ENCODE assay signal across 12 cellular contexts in genomic region chr14:24313912-24314311, GRCh38. TPM values are rescaled to one million over a fixed set of nuclear protein-coding genes. Genes with fewer than 3 reads are reported as not detected.
DNase-seq lines count a peak whose midpoint lies in the region; TF ChIP-seq lines count a peak whose summit lies in the region.
"Had no signal": no experiment of that assay in that cellular context is flagged by ENCODE, and none has a peak within 500 bp of the region (broad histone marks: within the 10 kb centered on the region; RNA-seq: fewer than 3 reads in every experiment).

No MANE protein-coding gene starts in this region.

- H2BK12ac ChIP-seq in trophoblast cell (ENCODE audit: low read length), result no peak overlapping the region

- H3K27me3 Mint-ChIP-seq in activated naive CD4-positive, alpha-beta T cell treated with anti-CD3 and anti-CD28 coated beads, Interleukin-2, amount 50 U/mL, for 24 hours, result no peaks in the 10 kb centered on the region
- H3K27me3 Mint-ChIP-seq in activated naive CD4-positive, alpha-beta T cell treated with anti-CD3 and anti-CD28 coated beads for 36 hours (ENCODE audit: low read depth), result no peaks in the 10 kb centered on the region

- no peaks in the 10 kb centered on the region for H3K9me3 Mint-ChIP-seq in activated naive CD4-positive, alpha-beta T cell treated with anti-CD3 and anti-CD28 coated beads, Interleukin-2, amount 50 U/mL, for 24 hours
- no peaks in the 10 kb centered on the region for H3K9me3 Mint-ChIP-seq in activated naive CD4-positive, alpha-beta T cell treated with anti-CD3 and anti-CD28 coated beads for 36 hours
- H3K9me3 Mint-ChIP-seq: nephron progenitor cell had no signal

- H4K91ac ChIP-seq in trophoblast cell (ENCODE audit: low read depth, low read length), result no peak overlapping the region

- H3K4me3 ChIP-seq in Peyer's patch (no peak overlapping the region), esophagus (ENCODE audit: low read depth in 1 of 2, low read length in 2 of 2) (no peak overlapping the region), suprapubic skin (no peak overlapping the region), trophoblast cell (ENCODE audit: low read depth, low read length) (no peak overlapping the region)

- H2AFZ ChIP-seq in trophoblast cell (ENCODE audit: insufficient read depth, low read length, poor library complexity), result no peak overlapping the region

- no peak overlapping the region for H3K4ac ChIP-seq in trophoblast cell (ENCODE audit: low read depth, low read length)

- WGBS in esophagus, 2 donors, result 87% methylated on average over 2 of the region's 2 CpGs
- WGBS in suprapubic skin, result 83% methylated on average over 1 of the region's 2 CpGs
- no CpG with 5 or more reads among the region's 2 CpGs for WGBS in trophoblast cell (ENCODE audit: extremely low coverage, insufficient coverage, insufficient read length)

- no peak overlapping the region for H3K4me2 ChIP-seq in trophoblast cell (ENCODE audit: low read length)

- H3K36me3 ChIP-seq in Peyer's patch (no peaks in the 10 kb centered on the region), esophagus (ENCODE audit: control insufficient read depth in 2 of 2, insufficient read depth in 2 of 2, low read length in 1 of 2) (no peaks in the 10 kb centered on the region), suprapubic skin (no peaks in the 10 kb centered on the region), trophoblast cell (ENCODE audit: control insufficient read depth in 1 of 2, insufficient read depth in 2 of 2, low read length in 2 of 2) (peaks cover 20 to 21% of the 10 kb centered on the region in 2 experiments)

- H3K23ac ChIP-seq in trophoblast cell (ENCODE audit: low read length), result no peak overlapping the region

- TF ChIP-seq POLR2A in Peyer's patch (IDR thresholded peaks at IDR 0.05) (no peak), suprapubic skin (IDR thresholded peaks at IDR 0.05) (no peak)

- in situ Hi-C loops in GM13976 (cut with MboI; ENCODE audit: low sequenced_read_pairs, unreplicated experiment), result no loop called here

- no peak overlapping the region for H2AK5ac ChIP-seq in trophoblast cell (ENCODE audit: low read length)

- peak overlapping the region; percentile 56 for H3K27ac Mint-ChIP-seq in activated naive CD4-positive, alpha-beta T cell treated with anti-CD3 and anti-CD28 coated beads, Interleukin-2, amount 50 U/mL, for 24 hours
- no peak overlapping the region for H3K27ac Mint-ChIP-seq in activated naive CD4-positive, alpha-beta T cell treated with anti-CD3 and anti-CD28 coated beads for 36 hours
- H3K27ac Mint-ChIP-seq: nephron progenitor cell had no signal

- peaks cover 70% of the 10 kb centered on the region for H3K4me1 Mint-ChIP-seq in activated naive CD4-positive, alpha-beta T cell treated with anti-CD3 and anti-CD28 coated beads, Interleukin-2, amount 50 U/mL, for 24 hours
- peaks cover 69% of the 10 kb centered on the region for H3K4me1 Mint-ChIP-seq in activated naive CD4-positive, alpha-beta T cell treated with anti-CD3 and anti-CD28 coated beads for 36 hours (ENCODE audit: low read depth)

- no peaks in the 10 kb centered on the region for H3K79me1 ChIP-seq in trophoblast cell (ENCODE audit: low read length)

- H3K79me2 ChIP-seq in trophoblast cell (ENCODE audit: control insufficient read depth, insufficient read depth, low read length, poor library complexity), result no peaks in the 10 kb centered on the region

- H3K4me1 ChIP-seq in Peyer's patch (peaks cover 8 to 65% (median 27%) of the 10 kb centered on the region in 4 donors), esophagus (ENCODE audit: control insufficient read depth in 2 of 2, insufficient read depth in 2 of 2, low read length in 1 of 2) (peaks cover 13 to 57% of the 10 kb centered on the region in 2 donors), suprapubic skin (peaks cover 83% of the 10 kb centered on the region), trophoblast cell (ENCODE audit: control insufficient read depth in 1 of 2, insufficient read depth in 2 of 2, low read length in 2 of 2) (no peaks in the 10 kb centered on the region)

- H3K18ac ChIP-seq in trophoblast cell (ENCODE audit: low read length), result no peak overlapping the region

- TF ChIP-seq CTCF in Peyer's patch (IDR thresholded peaks at IDR 0.05), result no peak
- no peak for TF ChIP-seq CTCF in suprapubic skin (IDR thresholded peaks at IDR 0.05)
- no peak for TF ChIP-seq CTCF in GM13976 (IDR thresholded peaks at IDR 0.05; ENCODE audit: borderline replicate concordance, control extremely low read depth, extremely low read depth, insufficient read depth, missing control alignments)

- no peak overlapping the region for H4K12ac ChIP-seq in trophoblast cell (ENCODE audit: low read depth, low read length)

- H3K27me3 ChIP-seq in Peyer's patch (no peaks in the 10 kb centered on the region), esophagus (ENCODE audit: control insufficient read depth in 1 of 2, insufficient read depth in 2 of 2, low read length in 2 of 2) (no peaks in the 10 kb centered on the region), suprapubic skin (no peaks in the 10 kb centered on the region), trophoblast cell (ENCODE audit: insufficient read depth, low read length) (no peaks in the 10 kb centered on the region)

- CTCF ChIA-PET in activated naive CD4-positive, alpha-beta T cell treated with anti-CD3 and anti-CD28 coated beads for 36 hours (lab: Charles Lee), result interaction anchor here (1.3 to 8.5 kb wide), 5 partner anchors 16 to 122 kb away, joined by 3 to 111 read pairs (median 5); partner anchors contain the start of genes ADCY4 and TINF2

- no peaks in the 10 kb centered on the region for H3K9me3 ChIP-seq in Peyer's patch
- H3K9me3 ChIP-seq in esophagus (ENCODE audit: control insufficient read depth in 2 of 2, insufficient read depth in 1 of 2, low read depth in 1 of 2, low read length in 1 of 2), result no peaks in the 10 kb centered on the region
- no peaks in the 10 kb centered on the region for H3K9me3 ChIP-seq in suprapubic skin
- no peaks in the 10 kb centered on the region for H3K9me3 ChIP-seq in trophoblast cell (ENCODE audit: insufficient read depth, low read depth, low read length)

- no peak overlapping the region for H3K14ac ChIP-seq in trophoblast cell (ENCODE audit: low read length)

- no peak for TF ChIP-seq EP300 in suprapubic skin (IDR thresholded peaks at IDR 0.05)

- no peak overlapping the region for H3K9ac ChIP-seq in trophoblast cell (ENCODE audit: low read length)

- H2BK5ac ChIP-seq in trophoblast cell (ENCODE audit: low read depth, low read length, poor library complexity), result no peak overlapping the region

- H3K36me3 Mint-ChIP-seq in activated naive CD4-positive, alpha-beta T cell treated with anti-CD3 and anti-CD28 coated beads, Interleukin-2, amount 50 U/mL, for 24 hours, result peaks cover 3% of the 10 kb centered on the region
- peaks cover 12% of the 10 kb centered on the region for H3K36me3 Mint-ChIP-seq in activated naive CD4-positive, alpha-beta T cell treated with anti-CD3 and anti-CD28 coated beads for 36 hours (ENCODE audit: low read depth)

- intact Hi-C loops in activated naive CD4-positive, alpha-beta T cell treated with anti-CD3 and anti-CD28 coated beads for 36 hours (cut with micrococcal nuclease), result loop anchor here (1.0 kb wide), 1 partner anchor 117 kb away; no protein-coding TSS in a partner anchor

- H2BK120ac ChIP-seq in trophoblast cell (ENCODE audit: insufficient read depth, low read length, poor library complexity), result no peak overlapping the region

- no peak for DNase-seq in activated naive CD4-positive, alpha-beta T cell treated with anti-CD3 and anti-CD28 coated beads for 36 hours
- DNase-seq in Peyer's patch (no peak), suprapubic skin (ENCODE audit: low spot score in 2 of 2) (no peak), trophoblast cell (no peak), GM13976 (ENCODE audit: low spot score) (no peak), DMS79 treated with DMSO at 0.1 percent for 48 hours (lab: John Stamatoyannopoulos, UW) (no peak)
- DNase-seq: EL, kidney glomerular epithelial cell, NCI-H146, nephron progenitor cell had no signal

- H4K8ac ChIP-seq in trophoblast cell (ENCODE audit: low read depth, low read length), result no peak overlapping the region

- H3K27ac ChIP-seq in Peyer's patch (peak overlapping the region in 3 of 4 donors; percentile 40 to 96 (median 72)), esophagus (ENCODE audit: low read depth in 2 of 2, low read length in 1 of 2) (peak overlapping the region; percentile 46 to 93), suprapubic skin (peak overlapping the region; percentile 64), trophoblast cell (ENCODE audit: low read depth, low read length) (no peak overlapping the region)

- H3K4me3 Mint-ChIP-seq in activated naive CD4-positive, alpha-beta T cell treated with anti-CD3 and anti-CD28 coated beads, Interleukin-2, amount 50 U/mL, for 24 hours, result peak overlapping the region; percentile 35
- no peak overlapping the region for H3K4me3 Mint-ChIP-seq in activated naive CD4-positive, alpha-beta T cell treated with anti-CD3 and anti-CD28 coated beads for 36 hours
- H3K4me3 Mint-ChIP-seq: nephron progenitor cell had no signal

RNA-seq across cellular contexts. Expression of gene LTB4R, which starts 2.6 kb away (rescaled TPM):
- total RNA-seq in activated naive CD4-positive, alpha-beta T cell treated with anti-CD3 and anti-CD28 coated beads for 36 hours, result 10 to 100 TPM; 10.6 to 11.4 TPM
- 10 to 100 TPM in 2 of 4 donors, 1 to 10 TPM in 2; 5.1 to 28.5 (median 10.1) TPM for total RNA-seq in Peyer's patch
- polyA plus RNA-seq in esophagus, result 10 to 100 TPM; 63.3 to 73.6 TPM
- 100 to 1,000 TPM in 2 of 4 donors, 10 to 100 TPM in 2; 83.1 to 137 (median 117) TPM for total RNA-seq in suprapubic skin
- 3.9 and 4.0 TPM in 2 replicates for polyA plus RNA-seq in trophoblast cell (2013)

RNA-seq across cellular contexts. Expression of gene LTB4R2, which starts 4.0 kb away (rescaled TPM):
- 10 to 100 TPM; 12.2 to 12.8 TPM for total RNA-seq in activated naive CD4-positive, alpha-beta T cell treated with anti-CD3 and anti-CD28 coated beads for 36 hours
- total RNA-seq in Peyer's patch, result 10 to 100 TPM in 2 of 4 donors, 1 to 10 TPM in 2; 7.7 to 37.2 (median 12.2) TPM
- polyA plus RNA-seq in esophagus, result 10 to 100 TPM; 11.6 to 30.4 TPM
- 100 to 1,000 TPM; 131 to 184 (median 156) TPM for total RNA-seq in suprapubic skin
- polyA plus RNA-seq in trophoblast cell (2013), result 2.7 and 2.9 TPM in 2 replicates

RNA-seq across cellular contexts. Expression of gene CIDEB, which starts 6.1 kb away (rescaled TPM):
- total RNA-seq in activated naive CD4-positive, alpha-beta T cell treated with anti-CD3 and anti-CD28 coated beads for 36 hours, result 10 to 100 TPM; 10.9 to 15.1 TPM
- total RNA-seq in Peyer's patch, result 100 to 1,000 TPM in 2 of 4 donors, 10 to 100 TPM in 2; 22.3 to 184 (median 136) TPM
- polyA plus RNA-seq in esophagus, result 10 to 100 TPM; 24.3 TPM
- 10 to 100 TPM; 23.4 to 32.7 (median 31.7) TPM for total RNA-seq in suprapubic skin
- polyA plus RNA-seq in trophoblast cell (2013), result 0.04 TPM in 1 of 2 replicates, not detected in the other

RNA-seq across cellular contexts. Expression of gene NOP9, which starts 14.3 kb away (rescaled TPM):
- 10 to 100 TPM; 24.8 to 26.4 TPM for total RNA-seq in activated naive CD4-positive, alpha-beta T cell treated with anti-CD3 and anti-CD28 coated beads for 36 hours
- total RNA-seq in Peyer's patch (10 to 100 TPM; 14.5 to 30.0 (median 22.4) TPM), suprapubic skin (10 to 100 TPM; 19.8 to 31.2 (median 21.2) TPM)
- polyA plus RNA-seq in esophagus, result 10 to 100 TPM in 1 of 2 donors, 1 to 10 TPM in 1; 9.3 to 10.8 TPM
- polyA plus RNA-seq in trophoblast cell (2013), result 10.5 TPM in 2 replicates

RNA-seq across cellular contexts. Expression of gene DHRS1, which starts 14.3 kb away (rescaled TPM):
- total RNA-seq in activated naive CD4-positive, alpha-beta T cell treated with anti-CD3 and anti-CD28 coated beads for 36 hours, result 10 to 100 TPM; 11.8 to 13.8 TPM
- total RNA-seq in Peyer's patch, result 100 to 1,000 TPM in 1 of 4 donors, 10 to 100 TPM in 3; 51.2 to 130 (median 67.1) TPM
- 10 to 100 TPM; 92.6 to 97.6 TPM for polyA plus RNA-seq in esophagus
- 100 to 1,000 TPM in 1 of 4 donors, 10 to 100 TPM in 3; 49.0 to 101 (median 82.1) TPM for total RNA-seq in suprapubic skin
- polyA plus RNA-seq in trophoblast cell (2013), result 17.9 and 20.8 TPM in 2 replicates
